In the genomic region with DNA sequence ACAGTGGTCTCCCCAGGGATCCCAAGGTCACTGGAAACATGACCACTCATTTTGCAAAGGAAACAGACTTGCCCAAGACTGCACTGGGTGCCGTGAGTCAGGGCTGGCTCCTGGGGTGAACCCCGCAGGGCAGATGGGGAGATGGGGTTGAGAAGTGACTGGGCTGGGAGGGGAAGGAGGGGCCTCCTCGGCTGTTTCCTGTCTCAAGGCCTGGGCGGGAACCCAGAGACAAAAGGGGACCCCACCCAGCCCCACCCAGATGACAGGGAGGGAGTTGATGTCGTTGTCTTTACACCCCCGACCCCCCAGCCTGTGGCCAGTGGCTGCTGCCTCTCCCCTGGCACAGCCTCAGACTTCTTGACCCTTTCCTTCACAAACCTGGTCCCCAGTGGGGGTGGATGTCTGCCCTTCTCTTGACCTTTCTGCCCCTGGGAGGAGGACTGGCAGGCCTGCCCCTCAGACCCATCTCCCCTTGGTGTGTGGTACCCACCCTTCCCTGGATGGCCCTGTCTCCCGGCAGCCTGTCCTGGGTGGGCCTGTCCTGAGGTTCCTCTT, we compare ENCODE assay signal across 8 cellular contexts.
A peak's percentile ranks its signal among the peaks of the same experiment; 100 is the strongest.
DNase-seq lines count a peak whose midpoint lies in the region; ATAC-seq and TF ChIP-seq lines count a peak whose summit lies in the region.

No MANE protein-coding gene starts in this region.

- peak overlapping the region in 1 of 2 experiments; percentile 61; a peak in 1 of 4 replicates for H3K4me3 ChIP-seq in DND-41 (ENCODE audit: low read depth in 1 of 2, low read length in 2 of 2)

- peaks cover 43% of the 10 kb centered on the region for H3K36me3 ChIP-seq in DND-41 (ENCODE audit: insufficient read depth, low read length)

- peaks cover 48% of the 10 kb centered on the region for H3K4me1 ChIP-seq in DND-41 (ENCODE audit: insufficient read depth, low read length)

- no peak for TF ChIP-seq CTCF in DND-41 (IDR thresholded peaks at IDR 0.05; ENCODE audit: borderline replicate concordance, extremely low read depth, low read length, poor library complexity, severe bottlenecking)

- peak overlapping the region; percentile 82 for H3K4me2 ChIP-seq in DND-41 (ENCODE audit: insufficient read depth, low read length)

- H3K9ac ChIP-seq in DND-41 (ENCODE audit: low read depth, low read length), result peak overlapping the region; percentile 60; the same call in 1 of the 2 replicates

- peaks cover 25% of the 10 kb centered on the region for H3K79me2 ChIP-seq in DND-41 (ENCODE audit: insufficient read depth, low read length)

- in situ Hi-C loops in KBM-7 (cut with MboI; ENCODE audit: low pct_unique_long_range_greater_than_20kb, low sequenced_read_pairs), result no loop called here

- H3K27me3 ChIP-seq in DND-41 (ENCODE audit: insufficient read depth, low read length, poor library complexity), result no peaks in the 10 kb centered on the region

- H3K27ac ChIP-seq in DND-41 (ENCODE audit: low read length), result peak overlapping the region; percentile 95
- no peak overlapping the region for H3K27ac ChIP-seq in substantia nigra (ENCODE audit: low read depth, low read length, poor library complexity, severe bottlenecking)

- H3K9me3 ChIP-seq in DND-41 (ENCODE audit: insufficient read depth, low read length, severe bottlenecking), result no peaks in the 10 kb centered on the region

- no peaks in the 10 kb centered on the region for H4K20me1 ChIP-seq in DND-41 (ENCODE audit: insufficient read depth, low read length)

- no peak for ATAC-seq in DND-41 (ENCODE audit: insufficient read depth, low read depth)
- ATAC-seq in HG03139 (IDR thresholded peaks at IDR 0.05; ENCODE audit: unreplicated experiment), result no peak

- no peak overlapping the region for H2AFZ ChIP-seq in DND-41 (ENCODE audit: low read depth, low read length)

- DNase-seq in DND-41, result peak; percentile 41
- peak; percentile 58 for DNase-seq in SKM-1 (lab: John Stamatoyannopoulos, UW; ENCODE audit: unreplicated experiment)
- DNase-seq in activated T-helper 9 cell treated with anti-CD3 and anti-CD28 coated beads, Interleukin-2, amount 50 U/mL, for 16 hours (ENCODE audit: low read depth), result peak; percentile 62
- DNase-seq in stimulated activated CD4-positive, alpha-beta T cell treated with anti-CD3 and anti-CD28 coated beads, Interleukin-15, amount 100 ng/mL, for 24 hours, result peak; percentile 90
- no peak for DNase-seq in substantia nigra (lab: John Stamatoyannopoulos, UW)
- DNase-seq in NCI-H510A (lab: John Stamatoyannopoulos, UW), result no peak
- no peak for DNase-seq in KBM-7

Comparison
In these comparisons a context has a peak if more than half of its experiments do, and no peak if none do; other contexts are left out.
1. DNase-seq: peak in DND-41 (single experiment), SKM-1 (single experiment), activated T-helper 9 cell treated with anti-CD3 and anti-CD28 coated beads, Interleukin-2, amount 50 U/mL, for 16 hours (single experiment) and stimulated activated CD4-positive, alpha-beta T cell treated with anti-CD3 and anti-CD28 coated beads, Interleukin-15, amount 100 ng/mL, for 24 hours (single experiment); none in substantia nigra (0 of 49), NCI-H510A (single experiment) and KBM-7 (single experiment).